ENCODE assay signal across 11 cellular contexts in genomic region chr17:74785096-74785980, GRCh38. TPM values are rescaled to one million over a fixed set of nuclear protein-coding genes. Genes with fewer than 3 reads are reported as not detected.
DNase-seq lines count a peak whose midpoint lies in the region; ATAC-seq and TF ChIP-seq lines count a peak whose summit lies in the region.
"Had no signal": no experiment of that assay in that cellular context is flagged by ENCODE, and none has a peak within 500 bp of the region (broad histone marks: within the 10 kb centered on the region; RNA-seq: fewer than 3 reads in every experiment).

No MANE protein-coding gene starts in this region.

- peak overlapping the region; percentile 14 for H3K4me3 Mint-ChIP-seq in activated naive CD8-positive, alpha-beta T cell

- H3K27ac ChIP-seq in neutrophil: peak overlapping the region; percentile 52
- H3K27ac ChIP-seq in aorta (ENCODE audit: low read depth in 1 of 2, low read length in 2 of 2): no peak overlapping the region
- H3K27ac ChIP-seq: SJSA1 had no signal

- WGBS in aorta, 2 donors: 81 to 86% methylated on average over 21 of the region's 21 CpGs

- H3K9me3 Mint-ChIP-seq in activated naive CD8-positive, alpha-beta T cell (ENCODE audit: low read depth): no peaks in the 10 kb centered on the region

- peaks cover 2% of the 10 kb centered on the region for H3K36me3 Mint-ChIP-seq in activated naive CD8-positive, alpha-beta T cell

- H3K27ac Mint-ChIP-seq in activated naive CD8-positive, alpha-beta T cell: peak overlapping the region; percentile 62

- intact Hi-C loops in aorta (cut with DNase I): no loop called here

- no peak overlapping the region for H3K4me3 ChIP-seq in NB4 (ENCODE audit: low read depth, low read length)
- H3K4me3 ChIP-seq in neutrophil (ENCODE audit: low read depth in 1 of 2, low read length in 1 of 2): no peak overlapping the region
- H3K4me3 ChIP-seq in aorta (ENCODE audit: low read length in 2 of 2): no peak overlapping the region
- H3K4me3 ChIP-seq: SJSA1 had no signal

- H3K9me3 ChIP-seq in neutrophil: no peaks in the 10 kb centered on the region
- H3K9me3 ChIP-seq in aorta (ENCODE audit: control insufficient read depth, low read length): no peaks in the 10 kb centered on the region
- H3K9me3 ChIP-seq: SJSA1 had no signal

- H3K36me3 ChIP-seq in neutrophil (peaks cover 7% of the 10 kb centered on the region), aorta (ENCODE audit: control insufficient read depth in 1 of 2, insufficient read depth in 2 of 2, low read length in 1 of 2) (no peaks in the 10 kb centered on the region)

- no peak for DNase-seq in NB4 (ENCODE audit: low read depth)
- DNase-seq in aorta: no peak
- DNase-seq in NCI-H1417 (lab: John Stamatoyannopoulos, UW): no peak
- DNase-seq: DMS153, NCI-H510A treated with DMSO at 0.1 percent for 48 hours had no signal

- no peaks in the 10 kb centered on the region for H3K27me3 ChIP-seq in neutrophil
- no peaks in the 10 kb centered on the region for H3K27me3 ChIP-seq in aorta (ENCODE audit: control insufficient read depth in 1 of 2, insufficient read depth in 2 of 2, low read length in 1 of 2)
- H3K27me3 ChIP-seq: SJSA1 had no signal

- H3K27me3 Mint-ChIP-seq in activated naive CD8-positive, alpha-beta T cell: no peaks in the 10 kb centered on the region

- H3K4me1 Mint-ChIP-seq in activated naive CD8-positive, alpha-beta T cell (ENCODE audit: low read depth): peaks cover 60% of the 10 kb centered on the region

- ATAC-seq in aorta (ENCODE audit: low FRiP score) (no peak), GM18519 (IDR thresholded peaks at IDR 0.05; ENCODE audit: low FRiP score, unreplicated experiment) (no peak)

- peaks cover 31 to 44% of the 10 kb centered on the region in 2 experiments for H3K4me1 ChIP-seq in neutrophil (ENCODE audit: control insufficient read depth in 1 of 2, insufficient read depth in 1 of 2, low read depth in 1 of 2, low read length in 1 of 2)
- no peaks in the 10 kb centered on the region for H3K4me1 ChIP-seq in aorta (ENCODE audit: control insufficient read depth in 1 of 2, insufficient read depth in 2 of 2, low read length in 2 of 2)
- H3K4me1 ChIP-seq: SJSA1 had no signal

- 0 out of 3 replicates have a peak, but pooled peaks have one; percentile 9 for TF ChIP-seq CTCF in GM12872 (IDR thresholded peaks at IDR 0.05; ENCODE audit: insufficient read depth, low read depth, low read length)
- peak; percentile 2 for TF ChIP-seq CTCF in NB4 (IDR thresholded peaks at IDR 0.05; ENCODE audit: low read depth, low read length)
- TF ChIP-seq CTCF in neutrophil (IDR thresholded peaks at IDR 0.05): no peak

- no peak for TF ChIP-seq POLR2A in NB4 (IDR thresholded peaks at IDR 0.05; ENCODE audit: extremely low read depth, insufficient read length)

RNA-seq across cellular contexts. Expression of gene NAT9, which starts 9.2 kb away (rescaled TPM):
- 10 to 100 TPM; 44.5 to 46.3 TPM for total RNA-seq in aorta
- 10 to 100 TPM; 12.1 to 59.9 TPM for polyA plus RNA-seq in aorta

RNA-seq across cellular contexts. Expression of gene NHERF1, which starts 36.9 kb away (rescaled TPM):
- 10 to 100 TPM; 17.6 to 21.1 TPM for total RNA-seq in aorta
- polyA plus RNA-seq in aorta: 10 to 100 TPM; 10.6 to 84.4 TPM

RNA-seq across cellular contexts. Expression of gene RAB37, which starts 48.3 kb away (rescaled TPM):
- 1 to 10 TPM; 1.4 to 3.4 TPM for total RNA-seq in aorta
- 1 to 10 TPM; 1.5 to 2.4 TPM for polyA plus RNA-seq in aorta
- total RNA-seq: M059J had no signal
